19 cellular contexts compared by ENCODE assay signal in genomic region chr1:233337505-233337904, GRCh38. TPM values are rescaled to one million over a fixed set of nuclear protein-coding genes. Genes with fewer than 3 reads are reported as not detected.
"Had no signal": no experiment of that assay in that cellular context is flagged by ENCODE, and none has a peak within 500 bp of the region (broad histone marks: within the 10 kb centered on the region; RNA-seq: fewer than 3 reads in every experiment).

No MANE protein-coding gene starts in this region.

- DNase-seq: IMR-90; Karpas-422; KG1; NCI-H1092 treated with DMSO at 0.1 percent for 48 hours; NCI-H146; NCI-H1930; NCI-H2081; NCI-H2107; NCI-H2227 treated with DMSO at 0.1 percent for 48 hours; NCI-H524; NCI-H526 treated with DMSO at 0.1 percent for 48 hours; NCI-H774; NK-92 treated with Interleukin-12 subunit alpha and Interleukin-12 subunit beta, amount 100 ng/mL, for 24 hours; PC-3; SHP77; SK-N-SH had no signal

- H3K9me3 ChIP-seq: SK-N-SH had no signal

- ATAC-seq: HepG2, Panc1, PC-3 had no signal

- H3K27ac ChIP-seq: RWPE1 had no signal

- H3K9ac ChIP-seq: SK-N-SH had no signal

- FAIRE-seq: HepG2 had no signal

RNA-seq across cellular contexts. Expression of gene MAP3K21, which starts 10.0 kb away (rescaled TPM):
- total RNA-seq: HepG2 had no signal
- polyA plus RNA-seq: HepG2 had no signal
